10 cellular contexts compared by ENCODE assay signal in the genomic region with DNA sequence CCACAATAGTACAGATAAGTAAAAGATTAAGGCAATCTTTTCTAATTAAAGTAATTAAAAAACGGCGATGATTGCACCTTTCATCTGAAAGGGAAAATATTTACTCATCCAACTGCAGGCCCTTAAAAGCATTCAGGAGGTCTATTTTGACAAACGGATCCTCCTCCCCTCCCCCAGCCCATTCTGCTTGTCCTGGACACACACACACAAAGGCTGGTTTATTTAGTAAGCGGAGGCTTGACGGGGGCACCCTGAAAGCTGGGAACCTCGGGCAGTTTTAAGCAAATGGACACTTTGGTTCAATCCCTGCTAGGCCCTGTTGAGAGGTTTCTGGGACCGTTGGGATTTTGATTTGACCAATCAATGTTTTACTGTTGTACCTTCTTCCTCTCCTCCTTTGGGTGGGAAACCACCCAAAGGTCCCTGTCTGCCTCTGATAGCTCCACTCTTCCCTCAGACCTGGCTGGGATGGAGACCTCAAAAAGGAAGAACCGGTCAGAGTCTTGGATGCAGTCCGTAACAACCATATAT.
DNase-seq lines count a peak whose midpoint lies in the region; ATAC-seq and TF ChIP-seq lines count a peak whose summit lies in the region.
"Had no signal": no experiment of that assay in that cellular context is flagged by ENCODE, and none has a peak within 500 bp of the region (broad histone marks: within the 10 kb centered on the region; RNA-seq: fewer than 3 reads in every experiment).

No MANE protein-coding gene starts in this region.

- H3K79me2 ChIP-seq in trophoblast cell (ENCODE audit: control insufficient read depth, insufficient read depth, low read length, poor library complexity), result peaks cover 10% of the 10 kb centered on the region

- no peak overlapping the region for H2BK5ac ChIP-seq in trophoblast cell (ENCODE audit: low read depth, low read length, poor library complexity)

- H3K9me3 ChIP-seq in gastroesophageal sphincter (no peaks in the 10 kb centered on the region), trophoblast cell (ENCODE audit: insufficient read depth, low read depth, low read length) (no peaks in the 10 kb centered on the region)

- no peak for TF ChIP-seq POLR2A in gastroesophageal sphincter (IDR thresholded peaks at IDR 0.05)

- H3K4ac ChIP-seq in trophoblast cell (ENCODE audit: low read depth, low read length), result no peak overlapping the region

- no peaks in the 10 kb centered on the region for H3K36me3 ChIP-seq in gastroesophageal sphincter
- H3K36me3 ChIP-seq in trophoblast cell (ENCODE audit: control insufficient read depth in 1 of 2, insufficient read depth in 2 of 2, low read length in 2 of 2), result no peaks in the 10 kb centered on the region
- H3K36me3 ChIP-seq: brain microvascular endothelial cell had no signal

- TF ChIP-seq CTCF in gastroesophageal sphincter (IDR thresholded peaks at IDR 0.05), result no peak

- H3K27ac ChIP-seq in gastroesophageal sphincter (peak overlapping the region; percentile 77 to 93 (median 90)), trophoblast cell (ENCODE audit: low read depth, low read length) (no peak overlapping the region)

- H2AK5ac ChIP-seq in trophoblast cell (ENCODE audit: low read length), result no peak overlapping the region

- TF ChIP-seq EP300 in gastroesophageal sphincter (IDR thresholded peaks at IDR 0.05), result no peak

- peak; percentile 91 for DNase-seq in COR-L47 (lab: John Stamatoyannopoulos, UW)
- peak; percentile 95 for DNase-seq in NCI-H748 (lab: John Stamatoyannopoulos, UW; ENCODE audit: unreplicated experiment)
- no peak for DNase-seq in trophoblast cell
- no peak for DNase-seq in effector CD8-positive, alpha-beta T cell (lab: John Stamatoyannopoulos, UW)
- DNase-seq in dedifferentiated amniotic fluid mesenchymal stem cell (ENCODE audit: extremely low spot score), result no peak
- no peak for DNase-seq in KG1 (lab: John Stamatoyannopoulos, UW)
- DNase-seq: foreskin melanocyte had no signal

- H3K18ac ChIP-seq in trophoblast cell (ENCODE audit: low read length), result no peak overlapping the region

- peaks cover 62% of the 10 kb centered on the region for H3K79me1 ChIP-seq in trophoblast cell (ENCODE audit: low read length)

- H3K4me1 ChIP-seq in gastroesophageal sphincter (peaks cover 37 to 100% (median 83%) of the 10 kb centered on the region in 3 donors), trophoblast cell (ENCODE audit: control insufficient read depth in 1 of 2, insufficient read depth in 2 of 2, low read length in 2 of 2) (peaks cover 62 to 74% of the 10 kb centered on the region in 2 experiments)

- H2AFZ ChIP-seq in trophoblast cell (ENCODE audit: insufficient read depth, low read length, poor library complexity), result no peak overlapping the region

- WGBS in gastroesophageal sphincter (ENCODE audit: low coverage in 1 of 2), 2 donors, result 30 to 40% methylated on average over 3 to 9 of the region's 9 CpGs
- no CpG with 5 or more reads among the region's 9 CpGs for WGBS in trophoblast cell (ENCODE audit: extremely low coverage, insufficient coverage, insufficient read length)

- H3K9ac ChIP-seq in trophoblast cell (ENCODE audit: low read length), result no peak overlapping the region

- no peak overlapping the region for H3K4me2 ChIP-seq in trophoblast cell (ENCODE audit: low read length)

- H2BK12ac ChIP-seq in trophoblast cell (ENCODE audit: low read length), result peak overlapping the region; percentile 13

- H3K14ac ChIP-seq in trophoblast cell (ENCODE audit: low read length), result no peak overlapping the region

- ATAC-seq in gastroesophageal sphincter (no peak), GM19452 (IDR thresholded peaks at IDR 0.05; ENCODE audit: unreplicated experiment) (no peak)

- no peak overlapping the region for H4K8ac ChIP-seq in trophoblast cell (ENCODE audit: low read depth, low read length)

- peak overlapping the region; percentile 22 for H4K91ac ChIP-seq in trophoblast cell (ENCODE audit: low read depth, low read length)

- H4K12ac ChIP-seq in trophoblast cell (ENCODE audit: low read depth, low read length), result no peak overlapping the region

- no peaks in the 10 kb centered on the region for H3K27me3 ChIP-seq in gastroesophageal sphincter
- no peaks in the 10 kb centered on the region for H3K27me3 ChIP-seq in trophoblast cell (ENCODE audit: insufficient read depth, low read length)
- H3K27me3 ChIP-seq: brain microvascular endothelial cell had no signal

- H2BK120ac ChIP-seq in trophoblast cell (ENCODE audit: insufficient read depth, low read length, poor library complexity), result peak overlapping the region; percentile 14

- no peak overlapping the region for H3K23ac ChIP-seq in trophoblast cell (ENCODE audit: low read length)

- H3K4me3 ChIP-seq in gastroesophageal sphincter (no peak overlapping the region), trophoblast cell (ENCODE audit: low read depth, low read length) (no peak overlapping the region)

Comparison
In these comparisons a context has a peak if more than half of its experiments do, and no peak if none do; other contexts are left out.
1. DNase-seq: peak in COR-L47 (single experiment) and NCI-H748 (single experiment); none in trophoblast cell (0 of 2), effector CD8-positive, alpha-beta T cell (single experiment), dedifferentiated amniotic fluid mesenchymal stem cell (single experiment) and KG1 (single experiment).